Comparison of ENCODE assay signal across 10 cellular contexts in genomic region chr12:53481957-53482586, GRCh38. TPM values are rescaled to one million over a fixed set of nuclear protein-coding genes. Genes with fewer than 3 reads are reported as not detected.
DNase-seq lines count a peak whose midpoint lies in the region; ATAC-seq lines count a peak whose summit lies in the region.
"Had no signal": no experiment of that assay in that cellular context is flagged by ENCODE, and none has a peak within 500 bp of the region (broad histone marks: within the 10 kb centered on the region; RNA-seq: fewer than 3 reads in every experiment).

No MANE protein-coding gene starts in this region.

- intact Hi-C loops in sciatic nerve (cut with DNase I): no loop called here

- no peak for ATAC-seq in sciatic nerve
- no peak for ATAC-seq in GM18498 (IDR thresholded peaks at IDR 0.05; ENCODE audit: unreplicated experiment)

- DNase-seq in NCI-H2171 treated with DMSO at 0.1 percent for 48 hours (lab: John Stamatoyannopoulos, UW): peak; percentile 12
- DNase-seq in NCI-H2171 (lab: John Stamatoyannopoulos, UW): no peak
- peak; percentile 31 for DNase-seq in NCI-H69 (lab: John Stamatoyannopoulos, UW)
- DNase-seq in dermis blood vessel endothelial cell: peak; percentile 42
- peak; percentile 45 for DNase-seq in sciatic nerve (ENCODE audit: low spot score)
- no peak for DNase-seq in DMS79 treated with DMSO at 0.1 percent for 48 hours (lab: John Stamatoyannopoulos, UW)
- no peak for DNase-seq in AG08396 (ENCODE audit: low spot score)
- DNase-seq: heart left ventricle, T1000 had no signal

RNA-seq across cellular contexts. Expression of gene MAP3K12, which starts 17.2 kb away (rescaled TPM):
- total RNA-seq in dermis blood vessel endothelial cell (13.6 and 19.1 TPM in 2 replicates), sciatic nerve (28.6 TPM)

RNA-seq across cellular contexts. Expression of gene TARBP2, which starts 19.0 kb away (rescaled TPM):
- total RNA-seq in dermis blood vessel endothelial cell (38.8 and 48.3 TPM in 2 replicates), sciatic nerve (19.4 TPM)

RNA-seq across cellular contexts. Expression of gene NPFF, which starts 25.2 kb away (rescaled TPM):
- total RNA-seq in dermis blood vessel endothelial cell: not detected in 2 replicates
- not detected for total RNA-seq in sciatic nerve
- total RNA-seq: heart left ventricle had no signal

RNA-seq across cellular contexts. Expression of gene PCBP2, which starts 30.2 kb away (rescaled TPM):
- 417 and 525 TPM in 2 replicates for total RNA-seq in dermis blood vessel endothelial cell
- total RNA-seq in sciatic nerve: 772 TPM

RNA-seq across cellular contexts. Expression of gene PRR13, which starts 40.5 kb away (rescaled TPM):
- total RNA-seq in dermis blood vessel endothelial cell (12.6 and 18.0 TPM in 2 replicates), sciatic nerve (86.4 TPM)

Comparison
In these comparisons a context has a peak if more than half of its experiments do, and no peak if none do; other contexts are left out.
1. DNase-seq: peak in NCI-H2171 treated with DMSO at 0.1 percent for 48 hours (single experiment), NCI-H69 (single experiment), dermis blood vessel endothelial cell (single experiment) and sciatic nerve (single experiment); none in NCI-H2171 (single experiment), DMS79 treated with DMSO at 0.1 percent for 48 hours (single experiment) and AG08396 (single experiment).